ENCODE assay signal across 11 cellular contexts in the genomic region with DNA sequence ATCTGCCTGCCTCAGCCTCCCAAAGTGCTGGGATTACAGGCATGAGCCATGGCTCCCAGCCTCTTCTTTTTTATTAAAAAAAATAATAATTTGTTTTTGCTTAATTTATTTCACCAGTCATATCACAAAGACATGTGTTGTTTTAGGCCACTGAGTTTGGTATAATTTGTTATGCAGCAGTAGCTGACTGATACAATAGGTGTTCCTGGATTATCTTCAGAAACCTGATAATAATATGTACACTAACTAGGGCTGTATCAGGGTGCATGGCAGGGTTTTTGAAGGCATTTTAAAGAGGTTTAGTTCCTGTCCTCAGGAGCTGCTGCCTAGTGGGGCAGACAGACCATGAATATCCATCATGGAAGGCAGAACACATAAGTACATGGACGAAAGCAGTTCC. TPM values are rescaled to one million over a fixed set of nuclear protein-coding genes. Genes with fewer than 3 reads are reported as not detected.
DNase-seq lines count a peak whose midpoint lies in the region; TF ChIP-seq lines count a peak whose summit lies in the region.
"Had no signal": no experiment of that assay in that cellular context is flagged by ENCODE, and none has a peak within 500 bp of the region (broad histone marks: within the 10 kb centered on the region; RNA-seq: fewer than 3 reads in every experiment).

No MANE protein-coding gene starts in this region.

- H3K27ac Mint-ChIP-seq in activated naive CD4-positive, alpha-beta T cell treated with anti-CD3 and anti-CD28 coated beads, Interleukin-2, amount 10 ng/mL, durations not matched to agents 7 days and 5 days: peak overlapping the region; percentile 42
- no peak overlapping the region for H3K27ac Mint-ChIP-seq in endothelial cell (ENCODE audit: unreplicated experiment)
- peak overlapping the region; percentile 34 for H3K27ac Mint-ChIP-seq in type B pancreatic cell
- H3K27ac Mint-ChIP-seq in CD14-positive monocyte: peak overlapping the region in 1 of 7 donors; percentile 65

- peaks cover 24% of the 10 kb centered on the region for H3K36me3 Mint-ChIP-seq in activated naive CD4-positive, alpha-beta T cell treated with anti-CD3 and anti-CD28 coated beads, Interleukin-2, amount 10 ng/mL, durations not matched to agents 7 days and 5 days
- H3K36me3 Mint-ChIP-seq in endothelial cell (ENCODE audit: low read depth, unreplicated experiment) (peaks cover 30% of the 10 kb centered on the region), type B pancreatic cell (peaks cover 5% of the 10 kb centered on the region), CD14-positive monocyte (no peaks in the 10 kb centered on the region)
- H3K36me3 Mint-ChIP-seq: CD4-positive, CD25-positive, alpha-beta regulatory T cell had no signal

- no peak for TF ChIP-seq CTCF in endothelial cell (IDR thresholded peaks at IDR 0.05; ENCODE audit: unreplicated experiment)
- no peak for TF ChIP-seq CTCF in type B pancreatic cell (conservative IDR thresholded peaks at IDR 0.05)
- TF ChIP-seq CTCF in CD14-positive monocyte (IDR thresholded peaks at IDR 0.05): no peak

- H3K4me1 Mint-ChIP-seq in activated naive CD4-positive, alpha-beta T cell treated with anti-CD3 and anti-CD28 coated beads, Interleukin-2, amount 10 ng/mL, durations not matched to agents 7 days and 5 days: peaks cover 50% of the 10 kb centered on the region
- H3K4me1 Mint-ChIP-seq in endothelial cell (ENCODE audit: unreplicated experiment) (peaks cover 13% of the 10 kb centered on the region), type B pancreatic cell (ENCODE audit: unreplicated experiment) (peaks cover 6% of the 10 kb centered on the region), CD14-positive monocyte (peaks cover 38% of the 10 kb centered on the region)

- H3K9me3 Mint-ChIP-seq in activated naive CD4-positive, alpha-beta T cell treated with anti-CD3 and anti-CD28 coated beads, Interleukin-2, amount 10 ng/mL, durations not matched to agents 7 days and 5 days: peaks cover 22% of the 10 kb centered on the region
- H3K9me3 Mint-ChIP-seq in endothelial cell (ENCODE audit: unreplicated experiment) (no peaks in the 10 kb centered on the region), type B pancreatic cell (no peaks in the 10 kb centered on the region), CD14-positive monocyte (peaks cover 9 to 19% (median 16%) of the 10 kb centered on the region in 7 donors)

- CTCF ChIA-PET in activated naive CD4-positive, alpha-beta T cell treated with anti-CD3 and anti-CD28 coated beads, Interleukin-2, amount 10 ng/mL, durations not matched to agents 7 days and 5 days (lab: Charles Lee): interaction anchor here (2.3 kb wide), 1 partner anchor 34 kb away, joined by 10 read pairs; no protein-coding TSS in a partner anchor

- intact Hi-C loops in CD14-positive monocyte (cut with micrococcal nuclease): no loop called here

- H3K27me3 Mint-ChIP-seq in activated naive CD4-positive, alpha-beta T cell treated with anti-CD3 and anti-CD28 coated beads, Interleukin-2, amount 10 ng/mL, durations not matched to agents 7 days and 5 days: peaks cover 36% of the 10 kb centered on the region
- peaks cover 7% of the 10 kb centered on the region for H3K27me3 Mint-ChIP-seq in endothelial cell (ENCODE audit: unreplicated experiment)
- H3K27me3 Mint-ChIP-seq in type B pancreatic cell: no peaks in the 10 kb centered on the region
- H3K27me3 Mint-ChIP-seq in CD14-positive monocyte (ENCODE audit: low read depth in 3 of 3): peaks cover 10 to 18% (median 14%) of the 10 kb centered on the region in 3 donors

- H3K4me3 Mint-ChIP-seq in activated naive CD4-positive, alpha-beta T cell treated with anti-CD3 and anti-CD28 coated beads, Interleukin-2, amount 10 ng/mL, durations not matched to agents 7 days and 5 days: no peak overlapping the region
- H3K4me3 Mint-ChIP-seq in endothelial cell (ENCODE audit: unreplicated experiment) (peak overlapping the region; percentile 69), type B pancreatic cell (peak overlapping the region; percentile 36), CD14-positive monocyte (peak overlapping the region in 1 of 2 donors; percentile 40)

- DNase-seq in activated naive CD4-positive, alpha-beta T cell treated with anti-CD3 and anti-CD28 coated beads, Interleukin-2, amount 10 ng/mL, durations not matched to agents 7 days and 5 days: no peak
- DNase-seq in activated naive CD4-positive, alpha-beta T cell (lab: John Stamatoyannopoulos, UW): no peak
- DNase-seq in endothelial cell (ENCODE audit: low spot score): no peak
- DNase-seq in type B pancreatic cell (ENCODE audit: extremely low spot score, unreplicated experiment): no peak
- DNase-seq in CD14-positive monocyte (ENCODE audit: low spot score): no peak
- DNase-seq in NCI-H526 treated with DMSO at 0.1 percent for 48 hours (lab: John Stamatoyannopoulos, UW): no peak
- DNase-seq: Calu3; CD4-positive, CD25-positive, alpha-beta regulatory T cell; DMS 273 treated with DMSO at 0.1 percent for 48 hours; DMS79; GM23248 had no signal

RNA-seq across cellular contexts. Expression of gene CSNK1G2, which starts 9.5 kb away (rescaled TPM):
- total RNA-seq in endothelial cell (ENCODE audit: unreplicated experiment) (110 TPM), type B pancreatic cell (ENCODE audit: low replicate concordance) (68.9 and 71.6 TPM in 2 replicates)
- 10 to 100 TPM; 10.8 to 20.3 TPM for polyA plus RNA-seq in CD14-positive monocyte

RNA-seq across cellular contexts. Expression of gene ADAT3, which starts 26.2 kb away (rescaled TPM):
- total RNA-seq in endothelial cell (ENCODE audit: unreplicated experiment) (10.5 TPM), type B pancreatic cell (ENCODE audit: low replicate concordance) (12.1 and 13.9 TPM in 2 replicates)
- 1 to 10 TPM; 2.7 to 3.2 TPM for polyA plus RNA-seq in CD14-positive monocyte

RNA-seq across cellular contexts. Expression of gene SCAMP4, which starts 26.2 kb away (rescaled TPM):
- total RNA-seq in endothelial cell (ENCODE audit: unreplicated experiment) (71.8 TPM), type B pancreatic cell (ENCODE audit: low replicate concordance) (76.9 and 90.6 TPM in 2 replicates)
- polyA plus RNA-seq in CD14-positive monocyte: 10 to 100 TPM; 11.9 to 15.4 TPM

RNA-seq across cellular contexts. Expression of gene ABHD17A, which starts 46.1 kb away (rescaled TPM):
- total RNA-seq in endothelial cell (ENCODE audit: unreplicated experiment) (283 TPM), type B pancreatic cell (ENCODE audit: low replicate concordance) (60.4 and 62.0 TPM in 2 replicates)
- polyA plus RNA-seq in CD14-positive monocyte: 10 to 100 TPM; 69.8 to 79.0 TPM
